ENCODE assay signal across 1 cellular context in the genomic region with DNA sequence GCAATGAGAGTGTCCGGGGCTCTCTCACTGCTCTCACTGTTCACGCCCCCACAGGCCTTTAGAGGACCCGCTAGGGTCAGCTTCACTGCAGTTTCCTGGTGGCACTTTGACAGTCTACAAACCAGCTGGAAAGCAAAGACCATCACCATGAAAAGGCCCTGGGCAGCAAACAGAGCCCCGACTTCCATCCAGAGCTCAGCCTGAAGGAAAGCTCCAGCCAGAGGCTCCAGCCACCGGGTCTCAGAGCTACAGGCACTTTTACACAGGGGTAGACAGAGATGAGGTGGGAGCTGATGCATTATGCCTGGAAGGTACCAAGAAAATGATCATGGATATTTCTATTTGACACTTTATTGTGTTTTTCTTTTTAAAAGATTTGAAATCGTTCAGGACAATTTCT.
TF ChIP-seq lines count a peak whose summit lies in the region.

No MANE protein-coding gene starts in this region.

TF ChIP-seq in H1, 55 proteins besides CTCF, POLR2A, EP300 and RAD21 (continued from another document):
- TF ChIP-seq TEAD4 (IDR thresholded peaks at IDR 0.05; ENCODE audit: low read depth, low read length) (no peak), ASH2L (IDR thresholded peaks at IDR 0.05; ENCODE audit: low read length) (no peak), HDAC2 (IDR thresholded peaks at IDR 0.05; ENCODE audit: borderline replicate concordance in 1 of 2, low read depth in 2 of 2, low read length in 2 of 2) (no peak)
